ENCODE assay signal across 1 cellular context in genomic region chr18:46264255-46264654, GRCh38.
TF ChIP-seq lines count a peak whose summit lies in the region.

No MANE protein-coding gene starts in this region.

TF ChIP-seq in H1, 55 proteins besides CTCF, POLR2A, EP300 and RAD21 (continued from another document):
- TF ChIP-seq RXRA (IDR thresholded peaks at IDR 0.05; ENCODE audit: insufficient read depth, low read depth, low read length), result no peak
